9 cellular contexts compared by ENCODE assay signal in genomic region chr16:32647562-32647961, GRCh38. TPM values are rescaled to one million over a fixed set of nuclear protein-coding genes. Genes with fewer than 3 reads are reported as not detected.
DNase-seq lines count a peak whose midpoint lies in the region; ATAC-seq, FAIRE-seq and TF ChIP-seq lines count a peak whose summit lies in the region.
"Not testable (repeated sequence)": the region's sequence is repeated elsewhere in the genome, so short reads cannot be mapped to it uniquely, and the experiment has no call there.
"Had no signal": no experiment of that assay in that cellular context is flagged by ENCODE, and none has a peak within 500 bp of the region (broad histone marks: within the 10 kb centered on the region; RNA-seq: fewer than 3 reads in every experiment).

No MANE protein-coding gene starts in this region.

- H3K36me3 Mint-ChIP-seq in Calu3 (ENCODE audit: insufficient read depth, unreplicated experiment); progenitor cell of endocrine pancreas (ENCODE audit: insufficient read depth): not testable (repeated sequence)
- H3K36me3 Mint-ChIP-seq in activated T-cell treated with anti-CD3 and anti-CD28 coated beads, Interleukin-2, amount 50 U/mL, for 72 hours (ENCODE audit: insufficient read depth in 2 of 2): peaks cover 15 to 19% of the 10 kb centered on the region in 2 donors

- not testable (repeated sequence) for TF ChIP-seq RAD21 in K562 (CRISPR knock-in tag; conservative IDR thresholded peaks at IDR 0.05 in 1 of 2, IDR thresholded peaks at IDR 0.05 in 1 of 2)

- not testable (repeated sequence) for TF ChIP-seq POLR2A in K562 (conservative IDR thresholded peaks at IDR 0.05)

- peak overlapping the region; percentile 33 for H3K27ac Mint-ChIP-seq in Calu3 (ENCODE audit: unreplicated experiment)
- H3K27ac Mint-ChIP-seq in activated T-cell treated with anti-CD3 and anti-CD28 coated beads, Interleukin-2, amount 50 U/mL, for 72 hours: peak overlapping the region; percentile 88
- H3K27ac Mint-ChIP-seq in progenitor cell of endocrine pancreas: peak overlapping the region; percentile 84
- H3K27ac Mint-ChIP-seq in stimulated activated naive CD8-positive, alpha-beta T cell treated with anti-CD3 and anti-CD28 coated beads, Interleukin-15, amount 100 ng/mL, for 72 hours: peak overlapping the region; percentile 23 to 93

- WGBS in K562 (ENCODE audit: insufficient coverage, low coverage, missing lambda C conversion rate): no CpG with 5 or more reads among the region's 1 CpG

- H3K4me3 ChIP-seq in K562; kidney (ENCODE audit: low read length in 2 of 2): not testable (repeated sequence)

- CTCF ChIA-PET in Calu3 (lab: Charles Lee); K562 (lab: Yijun Ruan, JAX; ENCODE audit: low intra/inter-chr PET ratio): not testable (repeated sequence)

- H3K9me3 ChIP-seq in K562 (replicated peaks; ENCODE audit: control insufficient read depth, insufficient read depth, low read depth, low read length); kidney (ENCODE audit: control insufficient read depth in 1 of 2, low read length in 2 of 2): not testable (repeated sequence)

- H3K27ac ChIP-seq in K562 (ENCODE audit: extremely low read depth, low read depth, low read length); kidney (ENCODE audit: low read depth in 2 of 2, low read length in 2 of 2): not testable (repeated sequence)

- H3K27me3 Mint-ChIP-seq in Calu3 (ENCODE audit: unreplicated experiment); activated T-cell treated with anti-CD3 and anti-CD28 coated beads, Interleukin-2, amount 50 U/mL, for 72 hours (ENCODE audit: low read depth); progenitor cell of endocrine pancreas; stimulated activated naive CD8-positive, alpha-beta T cell treated with anti-CD3 and anti-CD28 coated beads, Interleukin-15, amount 100 ng/mL, for 72 hours: not testable (repeated sequence)

- not testable (repeated sequence) for BruUV-seq in Calu3 (replicated peaks; lab: Mats Ljungman, UMichigan); K562 (replicated peaks; lab: Mats Ljungman, UMichigan)

- H3K4me1 ChIP-seq in K562 (replicated peaks in 1 of 2; ENCODE audit: control insufficient read depth in 2 of 2, insufficient read depth in 2 of 2, low read length in 2 of 2); kidney (ENCODE audit: control insufficient read depth in 1 of 2, insufficient read depth in 1 of 2, low read depth in 1 of 2, low read length in 2 of 2): not testable (repeated sequence)

- in situ Hi-C loops in K562 (cut with MboI): not testable (repeated sequence)

- H3K27me3 ChIP-seq in K562 (ENCODE audit: control insufficient read depth in 2 of 2, insufficient read depth in 2 of 2, low read length in 2 of 2): not testable (repeated sequence)

- FAIRE-seq in K562 (lab: Jason Lieb, UNC): not testable (repeated sequence)
- peak; percentile 92 for FAIRE-seq in kidney (lab: Jason Lieb, UNC)

- H3K9me1 ChIP-seq in K562 (ENCODE audit: control insufficient read depth, insufficient read depth, low read length): not testable (repeated sequence)

- not testable (repeated sequence) for ATAC-seq in activated T-cell treated with anti-CD3 and anti-CD28 coated beads, Interleukin-2, amount 50 U/mL, for 72 hours (replicated peaks in 1 of 2); K562; stimulated activated naive CD8-positive, alpha-beta T cell treated with anti-CD3 and anti-CD28 coated beads, Interleukin-15, amount 100 ng/mL, for 72 hours

- not testable (repeated sequence) for H3K36me3 ChIP-seq in K562 (ENCODE audit: control insufficient read depth, insufficient read depth, low read length); kidney (ENCODE audit: control insufficient read depth in 1 of 2, insufficient read depth in 2 of 2, low read length in 2 of 2)

- H3K79me2 ChIP-seq in K562 (ENCODE audit: control insufficient read depth, insufficient read depth, low read length): not testable (repeated sequence)

- DNase-seq in Calu3; activated T-cell treated with anti-CD3 and anti-CD28 coated beads, Interleukin-2, amount 50 U/mL, for 72 hours; K562 (ENCODE audit: extremely low read depth in 1 of 4, low spot score in 3 of 4); kidney; progenitor cell of endocrine pancreas (ENCODE audit: low spot score, unreplicated experiment); stimulated activated naive CD8-positive, alpha-beta T cell treated with anti-CD3 and anti-CD28 coated beads, Interleukin-15, amount 100 ng/mL, for 72 hours: not testable (repeated sequence)

- TF ChIP-seq EP300 in K562 (IDR thresholded peaks at IDR 0.05; ENCODE audit: low read length): not testable (repeated sequence)

- H2AFZ ChIP-seq in K562 (ENCODE audit: low read depth, low read length): not testable (repeated sequence)

- not testable (repeated sequence) for H4K20me1 ChIP-seq in K562 (replicated peaks; ENCODE audit: control insufficient read depth, insufficient read depth, low read length)

- not testable (repeated sequence) for H3K4me3 Mint-ChIP-seq in Calu3 (ENCODE audit: low read depth, unreplicated experiment); activated T-cell treated with anti-CD3 and anti-CD28 coated beads, Interleukin-2, amount 50 U/mL, for 72 hours; progenitor cell of endocrine pancreas (ENCODE audit: low read depth); stimulated activated naive CD8-positive, alpha-beta T cell treated with anti-CD3 and anti-CD28 coated beads, Interleukin-15, amount 100 ng/mL, for 72 hours

- POLR2A ChIA-PET in K562 (lab: Yijun Ruan, JAX): not testable (repeated sequence)

- H3K4me1 Mint-ChIP-seq in Calu3 (ENCODE audit: low read depth, unreplicated experiment); activated T-cell treated with anti-CD3 and anti-CD28 coated beads, Interleukin-2, amount 50 U/mL, for 72 hours (ENCODE audit: low read depth); progenitor cell of endocrine pancreas (ENCODE audit: low read depth); stimulated activated naive CD8-positive, alpha-beta T cell treated with anti-CD3 and anti-CD28 coated beads, Interleukin-15, amount 100 ng/mL, for 72 hours: not testable (repeated sequence)

- peaks cover 18% of the 10 kb centered on the region for H3K9me3 Mint-ChIP-seq in Calu3 (ENCODE audit: low read depth, unreplicated experiment)
- H3K9me3 Mint-ChIP-seq in activated T-cell treated with anti-CD3 and anti-CD28 coated beads, Interleukin-2, amount 50 U/mL, for 72 hours: peaks cover 14 to 16% of the 10 kb centered on the region in 2 donors
- H3K9me3 Mint-ChIP-seq in progenitor cell of endocrine pancreas (ENCODE audit: low read depth): peaks cover 21% of the 10 kb centered on the region
- peaks cover 26 to 31% of the 10 kb centered on the region in 2 donors for H3K9me3 Mint-ChIP-seq in stimulated activated naive CD8-positive, alpha-beta T cell treated with anti-CD3 and anti-CD28 coated beads, Interleukin-15, amount 100 ng/mL, for 72 hours

- intact Hi-C loops in Calu3 (cut with micrococcal nuclease; ENCODE audit: unreplicated experiment); K562 (cut with micrococcal nuclease); kidney (cut with DNase I): not testable (repeated sequence)

- not testable (repeated sequence) for TF ChIP-seq CTCF in Calu3 (IDR thresholded peaks at IDR 0.05; ENCODE audit: unreplicated experiment); K562 (IDR thresholded peaks at IDR 0.05 in 2 of 3, conservative IDR thresholded peaks at IDR 0.05 in 1 of 3; ENCODE audit: insufficient read depth in 2 of 3, low read depth in 1 of 3, low read length in 3 of 3); kidney (IDR thresholded peaks at IDR 0.05; ENCODE audit: borderline replicate concordance, extremely low read depth, insufficient read depth); progenitor cell of endocrine pancreas (IDR thresholded peaks at IDR 0.05; ENCODE audit: unreplicated experiment)

- not testable (repeated sequence) for H3K9ac ChIP-seq in K562 (ENCODE audit: insufficient read depth in 1 of 2, low read depth in 2 of 2, low read length in 2 of 2); kidney (ENCODE audit: low read length in 2 of 2)

- not testable (repeated sequence) for H3K4me2 ChIP-seq in K562 (ENCODE audit: insufficient read depth, low read length)

TF ChIP-seq in K562, 482 proteins besides CTCF, POLR2A, EP300 and RAD21 (continues in another document):
- peak; percentile 55; the same call in 1 of the 2 replicates for TF ChIP-seq CEBPB (tag; IDR thresholded peaks at IDR 0.05)

RNA-seq across cellular contexts. Expression of gene TP53TG3, which starts 28.4 kb away (rescaled TPM):
- not detected in 2 replicates for total RNA-seq in Calu3 (2022)
- total RNA-seq in activated T-cell treated with anti-CD3 and anti-CD28 coated beads, Interleukin-2, amount 50 U/mL, for 72 hours: not detected
- 0.65 TPM in 1 of 2 replicates, not detected in the other for total RNA-seq in K562 (2011; cell fraction: chromatin; rRNA removed; ENCODE audit: low replicate concordance)
- total RNA-seq in K562 (2011; cell fraction: nucleolus; rRNA removed): 7.2 and 8.4 TPM in 2 replicates
- total RNA-seq in K562 (2011; cell fraction: nucleoplasm; rRNA removed): 2.7 and 3.8 TPM in 2 replicates
- total RNA-seq in K562 (2014; rRNA removed): 2.0 and 5.0 TPM in 2 replicates
- 3.8 and 4.1 TPM in 2 replicates for total RNA-seq in K562 (2014; rRNA removed; fragmentation: Illumina TruSeq; extraction: Trizol)
- 7.5 and 8.4 TPM in 2 replicates for total RNA-seq in K562 (2015; rRNA removed; fragmentation: Illumina TruSeq; extraction: Trizol)
- total RNA-seq in K562 (2021): 2.8 TPM in 2 replicates
- 0.64 and 2.3 TPM in 2 replicates for polyA plus RNA-seq in K562 (2011; rRNA removed)
- polyA plus RNA-seq in K562 (2011; cell fraction: cytosol; rRNA removed): 2.1 and 5.6 TPM in 2 replicates
- polyA plus RNA-seq in K562 (2011; cell fraction: nucleus; rRNA removed): 10.9 and 11.7 TPM in 2 replicates
- polyA plus RNA-seq in K562 (2012): 4.7 and 6.0 TPM in 2 replicates
- polyA plus RNA-seq in K562 (2014; fragmentation: Illumina TruSeq; extraction: Trizol): 4.1 and 6.0 TPM in 2 replicates
- 10 to 100 TPM; 13.3 to 19.0 TPM for polyA plus RNA-seq in K562 (2014; fragmentation: Nextera tagmentation; extraction: Ambion mirVana)
- 1.5 and 3.6 TPM in 2 replicates for polyA plus RNA-seq in K562 (2014; rRNA removed)
- 1.0 and 1.4 TPM in 2 replicates for polyA minus RNA-seq in K562 (2011; rRNA and poly(A)+ RNA removed)
- not detected in 2 replicates for polyA minus RNA-seq in K562 (2011; cell fraction: cytosol; rRNA and poly(A)+ RNA removed)
- 4.7 and 9.3 TPM in 2 replicates for polyA minus RNA-seq in K562 (2011; cell fraction: nucleus; rRNA and poly(A)+ RNA removed)
- total RNA-seq in kidney: not detected
- polyA plus RNA-seq in kidney (ENCODE audit: insufficient read depth, low read depth, low replicate concordance): not detected
- total RNA-seq in progenitor cell of endocrine pancreas: not detected in 2 replicates
- total RNA-seq: CD4-positive, alpha-beta T cell; CD8-positive, alpha-beta memory T cell had no signal
- polyA plus RNA-seq: CD14-positive monocyte; CD8-positive, alpha-beta memory T cell had no signal

Comparison
In these comparisons a context has a peak if more than half of its experiments do, and no peak if none do; other contexts are left out.
1. H3K27ac Mint-ChIP-seq: peak in every context shown above with its lines; median percentile 88 in activated T-cell treated with anti-CD3 and anti-CD28 coated beads, Interleukin-2, amount 50 U/mL, for 72 hours; 84 in progenitor cell of endocrine pancreas; 58 in stimulated activated naive CD8-positive, alpha-beta T cell treated with anti-CD3 and anti-CD28 coated beads, Interleukin-15, amount 100 ng/mL, for 72 hours; 33 in Calu3.